Comparison of ENCODE assay signal across 1 cellular context in the genomic region with DNA sequence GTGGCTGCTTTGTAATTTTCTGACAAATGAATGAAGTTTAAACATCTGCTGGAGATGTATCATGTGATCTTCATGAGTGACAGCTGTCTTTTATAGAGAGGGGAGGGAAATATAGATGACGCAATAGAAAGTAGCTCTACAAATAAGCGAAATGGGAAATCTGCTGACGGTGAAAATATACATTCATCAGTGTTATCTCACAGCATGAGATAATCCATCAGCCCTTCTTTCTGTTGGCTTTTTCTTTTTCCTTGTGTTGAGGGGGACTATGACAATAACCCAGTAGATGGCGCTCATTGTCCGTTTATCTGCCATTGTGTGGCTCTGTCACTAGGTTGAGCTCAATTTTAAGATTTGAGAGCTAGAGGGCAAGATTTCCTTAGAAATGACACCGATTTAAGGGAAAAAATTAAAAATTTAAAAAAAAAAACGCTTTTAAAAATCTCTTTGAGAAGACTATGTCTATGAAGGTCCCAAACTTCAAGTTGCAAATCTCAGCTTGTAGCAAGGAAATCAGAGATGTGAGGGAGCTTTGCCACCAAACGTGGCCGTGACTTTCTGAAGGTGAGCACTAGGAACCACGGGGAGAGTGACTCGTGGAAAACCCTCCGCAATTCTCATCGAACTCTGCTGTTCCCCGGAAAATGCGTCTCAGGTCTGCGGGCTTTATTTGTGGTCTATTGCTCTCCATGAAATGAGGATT.
TF ChIP-seq lines count a peak whose summit lies in the region.

No MANE protein-coding gene starts in this region.

TF ChIP-seq in K562, 482 proteins besides CTCF, POLR2A, EP300 and RAD21 (continued from another document):
- TF ChIP-seq, protein P1, sequence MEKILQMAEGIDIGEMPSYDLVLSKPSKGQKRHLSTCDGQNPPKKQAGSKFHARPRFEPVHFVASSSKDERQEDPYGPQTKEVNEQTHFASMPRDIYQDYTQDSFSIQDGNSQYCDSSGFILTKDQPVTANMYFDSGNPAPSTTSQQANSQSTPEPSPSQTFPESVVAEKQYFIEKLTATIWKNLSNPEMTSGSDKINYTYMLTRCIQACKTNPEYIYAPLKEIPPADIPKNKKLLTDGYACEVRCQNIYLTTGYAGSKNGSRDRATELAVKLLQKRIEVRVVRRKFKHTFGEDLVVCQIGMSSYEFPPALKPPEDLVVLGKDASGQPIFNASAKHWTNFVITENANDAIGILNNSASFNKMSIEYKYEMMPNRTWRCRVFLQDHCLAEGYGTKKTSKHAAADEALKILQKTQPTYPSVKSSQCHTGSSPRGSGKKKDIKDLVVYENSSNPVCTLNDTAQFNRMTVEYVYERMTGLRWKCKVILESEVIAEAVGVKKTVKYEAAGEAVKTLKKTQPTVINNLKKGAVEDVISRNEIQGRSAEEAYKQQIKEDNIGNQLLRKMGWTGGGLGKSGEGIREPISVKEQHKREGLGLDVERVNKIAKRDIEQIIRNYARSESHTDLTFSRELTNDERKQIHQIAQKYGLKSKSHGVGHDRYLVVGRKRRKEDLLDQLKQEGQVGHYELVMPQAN (IDR thresholded peaks at IDR 0.05; ENCODE audit: borderline replicate concordance): no peak
- TF ChIP-seq MAZ (CRISPR knock-in tag; conservative IDR thresholded peaks at IDR 0.05 in 1 of 2, IDR thresholded peaks at IDR 0.05 in 1 of 2) (0 out of 4 replicates have a peak, but pooled peaks of 1 of the 2 experiments have one; percentile 27), ELF4 (CRISPR knock-in tag; IDR thresholded peaks at IDR 0.05) (no peak)
